39 cellular contexts compared by ENCODE assay signal in the genomic region with DNA sequence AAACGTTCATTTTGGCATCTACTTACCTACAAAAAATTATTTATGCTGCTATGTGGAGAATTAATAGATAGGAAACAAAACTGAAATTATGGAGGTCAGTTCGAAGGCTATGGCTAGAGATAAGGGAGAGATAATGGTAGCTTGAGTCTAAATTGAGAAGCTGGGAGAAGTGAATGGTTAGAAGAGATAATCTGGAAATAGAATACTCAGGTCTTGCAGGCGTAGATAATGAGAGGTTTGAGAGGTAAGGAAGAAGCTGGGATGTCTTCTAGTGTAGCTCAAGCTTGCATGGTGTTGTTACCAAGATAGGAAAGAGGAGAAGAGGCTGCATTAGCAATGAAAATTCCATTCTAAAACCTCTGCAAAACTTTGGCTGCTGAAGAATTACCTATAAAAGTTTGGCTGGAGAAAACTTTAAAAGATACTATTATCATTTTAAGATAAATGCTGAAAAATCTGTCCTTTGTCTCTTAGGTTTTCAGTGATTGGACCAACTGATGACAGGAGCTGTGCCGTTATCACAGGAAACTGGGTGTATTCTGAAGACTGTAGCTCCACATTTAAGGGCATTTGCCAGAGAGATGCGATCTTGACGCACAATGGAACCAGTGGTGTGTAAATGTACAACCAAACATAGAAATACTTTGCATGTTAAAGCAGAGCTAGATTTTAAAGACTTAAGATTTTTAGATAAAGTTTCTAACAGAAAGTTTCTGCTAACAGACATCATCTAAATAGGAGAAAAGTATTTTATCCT. TPM values are rescaled to one million over a fixed set of nuclear protein-coding genes. Genes with fewer than 3 reads are reported as not detected.
"Had no signal": no experiment of that assay in that cellular context is flagged by ENCODE, and none has a peak within 500 bp of the region (broad histone marks: within the 10 kb centered on the region; RNA-seq: fewer than 3 reads in every experiment).

No MANE protein-coding gene starts in this region.

- H3K36me3 ChIP-seq: ascending aorta, cardiac muscle cell, WERI-Rb-1 had no signal

- H3K4me1 ChIP-seq: ascending aorta had no signal

- H3K4me3 ChIP-seq: ascending aorta, cardiac muscle cell, PC-9, SK-N-MC had no signal

- DNase-seq: activated CD4-positive, alpha-beta T cell treated with anti-CD3 and anti-CD28 coated beads for 1 hour; activated CD4-positive, alpha-beta T cell treated with anti-CD3 and anti-CD28 coated beads, Interleukin-2, amount 10 ng/mL, durations not matched to agents 24 days and 14 days; activated CD4-positive, alpha-beta T cell treated with anti-CD3 and anti-CD28 coated beads, Interleukin-2, amount 50 U/mL, for 4 hours; activated CD4-positive, CD25-positive, alpha-beta regulatory T cell; activated CD8-positive, alpha-beta T cell treated with anti-CD3 and anti-CD28 coated beads for 36 hours; activated effector memory CD4-positive, alpha-beta T cell treated with anti-CD3 and anti-CD28 coated beads, Interleukin-2, amount 50 U/mL, for 16 hours; activated naive CD4-positive, alpha-beta T cell; activated naive CD4-positive, alpha-beta T cell treated with anti-CD3 and anti-CD28 coated beads, Interleukin-2, amount 50 U/mL, for 16 hours; activated naive CD8-positive, alpha-beta T cell treated with anti-CD3 and anti-CD28 coated beads for 36 hours; activated T-cell treated with anti-CD3 and anti-CD28 coated beads, Interleukin-2, amount 50 U/mL, for 1 hour; activated T-cell treated with anti-CD3 and anti-CD28 coated beads, Interleukin-2, amount 50 U/mL, for 72 hours; amniotic stem cell; Kasumi-1; KG1; MM.1S; MV-4-11; NCI-H1092; NCI-H1436 treated with DMSO at 0.1 percent for 48 hours; NCI-H187; NCI-H2081; NCI-H2171 treated with DMSO at 0.1 percent for 48 hours; NCI-H226; NCI-H446 treated with DMSO at 0.1 percent for 48 hours; NCI-H524; PC-9; SIG-M5; T1000; WERI-Rb-1 had no signal

- H2AFZ ChIP-seq: PC-9 had no signal

- ATAC-seq: activated CD8-positive, alpha-beta T cell treated with anti-CD3 and anti-CD28 coated beads for 36 hours; activated T-cell treated with anti-CD3 and anti-CD28 coated beads, Interleukin-2, amount 50 U/mL, for 72 hours; activated T-helper 17 cell treated with anti-CD3 and anti-CD28 coated beads, Interleukin-2, amount 50 U/mL, for 72 hours; Right ventricle myocardium inferior had no signal

- H3K27me3 ChIP-seq: ascending aorta, cardiac muscle cell had no signal

- H3K9me3 ChIP-seq: ascending aorta had no signal

- H3K4me2 ChIP-seq: PC-9 had no signal

- FAIRE-seq: RCC 7860 had no signal

- H3K27ac ChIP-seq: ascending aorta, cardiac muscle cell, PC-9, RWPE1, SK-N-MC, WERI-Rb-1 had no signal

RNA-seq across cellular contexts. Expression of gene KLRF2, which starts 14.1 kb away (rescaled TPM):
- total RNA-seq: activated CD4-positive, alpha-beta T cell treated with anti-CD3 and anti-CD28 coated beads, Interleukin-2, amount 10 ng/mL, durations not matched to agents 24 days and 14 days; activated CD8-positive, alpha-beta memory T cell treated with anti-CD3 and anti-CD28 coated beads for 36 hours; activated CD8-positive, alpha-beta T cell treated with anti-CD3 and anti-CD28 coated beads for 36 hours; activated naive CD8-positive, alpha-beta T cell treated with anti-CD3 and anti-CD28 coated beads for 36 hours; activated T-cell treated with anti-CD3 and anti-CD28 coated beads, Interleukin-2, amount 50 U/mL, for 72 hours; activated T-helper 17 cell treated with anti-CD3 and anti-CD28 coated beads, Interleukin-2, amount 50 U/mL, for 72 hours; ascending aorta; cardiac muscle cell; chondrocyte; PC-9; Right ventricle myocardium inferior; T-helper 1 cell treated with Interleukin-12 subunit alpha and Interleukin-12 subunit beta and Interleukin-4 antibody, amounts not matched to agents 30 ng/mL and 1 ng/mL, for 36 hours had no signal
- polyA plus RNA-seq: cardiac muscle cell had no signal

RNA-seq across cellular contexts. Expression of gene CLEC2B, which starts 26.2 kb away (rescaled TPM):
- total RNA-seq: cardiac muscle cell, chondrocyte had no signal

RNA-seq across cellular contexts. Expression of gene CLEC2A, which starts 36.8 kb away (rescaled TPM):
- total RNA-seq: activated CD4-positive, alpha-beta T cell treated with anti-CD3 and anti-CD28 coated beads, Interleukin-2, amount 10 ng/mL, durations not matched to agents 24 days and 14 days; activated CD8-positive, alpha-beta memory T cell treated with anti-CD3 and anti-CD28 coated beads for 36 hours; activated CD8-positive, alpha-beta T cell treated with anti-CD3 and anti-CD28 coated beads for 36 hours; activated naive CD8-positive, alpha-beta T cell treated with anti-CD3 and anti-CD28 coated beads for 36 hours; activated T-cell treated with anti-CD3 and anti-CD28 coated beads, Interleukin-2, amount 50 U/mL, for 72 hours; activated T-helper 17 cell treated with anti-CD3 and anti-CD28 coated beads, Interleukin-2, amount 50 U/mL, for 72 hours; ascending aorta; cardiac muscle cell; PC-9; Right ventricle myocardium inferior; T-helper 1 cell treated with Interleukin-12 subunit alpha and Interleukin-12 subunit beta and Interleukin-4 antibody, amounts not matched to agents 30 ng/mL and 1 ng/mL, for 36 hours; T-helper 2 cell treated with Interferon-gamma antibody and Interleukin-4, amounts not matched to agents 100 ng/mL and 5 ng/mL, for 36 hours had no signal
- polyA plus RNA-seq: cardiac muscle cell had no signal
